In the genomic region with DNA sequence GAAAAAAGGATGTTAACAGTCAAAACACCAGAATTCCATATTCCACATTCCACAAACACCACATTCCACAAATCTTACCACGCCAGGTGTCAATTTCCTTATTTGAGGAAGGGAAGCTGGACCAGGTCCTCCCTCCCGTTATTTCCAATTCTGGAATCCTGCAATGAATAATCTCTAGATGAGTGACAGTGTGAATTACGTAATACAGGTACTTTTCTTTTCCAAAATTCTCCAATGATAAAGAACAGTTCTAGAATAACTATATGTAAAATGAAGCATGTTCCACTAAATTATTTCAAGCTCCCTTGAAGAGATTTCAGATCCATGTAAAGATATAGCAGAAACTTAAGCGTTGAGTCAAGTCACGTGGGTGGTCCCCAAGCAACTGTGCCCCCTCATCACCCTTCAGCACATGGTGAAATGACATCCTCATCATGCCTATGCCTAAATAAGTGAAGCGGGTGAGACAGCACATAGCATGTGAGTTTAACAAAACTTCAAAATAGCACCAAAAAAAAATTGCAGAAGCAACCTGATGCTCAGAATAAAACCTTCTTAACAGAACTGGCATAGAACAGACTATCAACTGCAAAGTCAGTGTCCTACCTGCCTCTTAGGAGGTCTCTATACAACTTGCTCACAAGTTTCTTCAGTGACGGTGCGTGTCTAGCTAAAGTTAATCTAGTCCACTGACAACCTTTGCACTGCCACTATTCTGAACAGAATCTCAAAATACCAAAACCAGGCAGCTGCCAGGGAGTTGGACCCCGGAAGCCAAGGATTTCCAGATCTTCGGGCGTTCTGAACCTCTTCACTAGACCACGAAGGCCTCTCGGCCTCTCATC, we compare ENCODE assay signal across 8 cellular contexts. TPM values are rescaled to one million over a fixed set of nuclear protein-coding genes. Genes with fewer than 3 reads are reported as not detected.
DNase-seq lines count a peak whose midpoint lies in the region; ATAC-seq and TF ChIP-seq lines count a peak whose summit lies in the region.

No MANE protein-coding gene starts in this region.

- DNase-seq in GM12864 (ENCODE audit: low read depth): no peak
- DNase-seq in HFF-Myc (ENCODE audit: extremely low read depth, low read depth): no peak
- DNase-seq in PC-3: peak; percentile 21
- DNase-seq in dermis blood vessel endothelial cell: peak; percentile 18
- no peak for DNase-seq in vagina (ENCODE audit: extremely low spot score in 2 of 2)
- DNase-seq in NCI-H446 treated with DMSO at 0.1 percent for 48 hours (lab: John Stamatoyannopoulos, UW): no peak
- DNase-seq in NCI-H2029 (lab: John Stamatoyannopoulos, UW): no peak

- peaks cover 32% of the 10 kb centered on the region for H3K36me3 ChIP-seq in PC-3 (ENCODE audit: low read depth, low read length)
- H3K36me3 ChIP-seq in mesodermal cell (ENCODE audit: control insufficient read depth, insufficient read depth, low read length): peaks cover 54% of the 10 kb centered on the region
- peaks cover 0 to 17% of the 10 kb centered on the region in 2 donors for H3K36me3 ChIP-seq in vagina

- CTCF ChIA-PET in PC-3 (lab: Charles Lee): no interaction called here

- 0 out of 2 replicates have a peak overlapping the region, but pooled peaks have one; percentile 21 for H3K27ac ChIP-seq in PC-3 (ENCODE audit: low read length)
- no peak overlapping the region for H3K27ac ChIP-seq in mesodermal cell (ENCODE audit: low read depth, low read length, severe bottlenecking)
- peak overlapping the region; percentile 72 for H3K27ac ChIP-seq in vagina

- peaks cover 13% of the 10 kb centered on the region for H4K20me1 ChIP-seq in PC-3 (ENCODE audit: low read length)

- H3K4me1 ChIP-seq in PC-3 (ENCODE audit: insufficient read depth, low read length) (peaks cover 20% of the 10 kb centered on the region), mesodermal cell (ENCODE audit: control insufficient read depth, insufficient read depth, low read length, poor library complexity, severe bottlenecking) (peaks cover 9% of the 10 kb centered on the region), vagina (peaks cover 12% of the 10 kb centered on the region)

- no peaks in the 10 kb centered on the region for H3K9me2 ChIP-seq in PC-3 (replicated peaks; ENCODE audit: low read length)

- POLR2A ChIA-PET in PC-3 (lab: Charles Lee; ENCODE audit: unreplicated experiment): interaction anchor here (0.6 kb wide), 2 partner anchors 108 to 238 kb away, joined by 3 to 15 read pairs; no protein-coding TSS in a partner anchor

- intact Hi-C loops in PC-3 (cut with micrococcal nuclease) (no loop called here), vagina (cut with DNase I) (no loop called here)

- WGBS in mesodermal cell (ENCODE audit: insufficient coverage in 2 of 2), 2 experiments: 16 to 27% methylated on average over 8 to 10 of the region's 13 CpGs

- peak overlapping the region; percentile 87 for H3K9ac ChIP-seq in PC-3 (ENCODE audit: low read length)

- H3K9me3 ChIP-seq in PC-3 (ENCODE audit: low read length) (no peaks in the 10 kb centered on the region), mesodermal cell (ENCODE audit: control insufficient read depth, low read length) (no peaks in the 10 kb centered on the region), vagina (no peaks in the 10 kb centered on the region)

- BruUV-seq in PC-3 (replicated peaks; lab: Mats Ljungman, UMichigan): no TSS peak

- no peaks in the 10 kb centered on the region for H3F3A ChIP-seq in PC-3 (ENCODE audit: low read length, unreplicated experiment)

- no peaks in the 10 kb centered on the region for H3K27me3 ChIP-seq in PC-3 (ENCODE audit: low read length)
- no peaks in the 10 kb centered on the region for H3K27me3 ChIP-seq in vagina

- peak; percentile 12 for ATAC-seq in PC-3

- no peak for TF ChIP-seq POLR2A in vagina (IDR thresholded peaks at IDR 0.05)

- H2AFZ ChIP-seq in PC-3 (ENCODE audit: low read length): peak overlapping the region; percentile 90

- TF ChIP-seq CTCF in GM12864 (IDR thresholded peaks at IDR 0.05; ENCODE audit: low read depth, low read length, missing control alignments) (no peak), HFF-Myc (IDR thresholded peaks at IDR 0.05; ENCODE audit: low read depth, low read length, missing control alignments) (no peak), PC-3 (conservative IDR thresholded peaks at IDR 0.05; ENCODE audit: low read depth, low read length) (no peak), vagina (IDR thresholded peaks at IDR 0.05) (no peak)

- peak overlapping the region; percentile 83 for H3K4me2 ChIP-seq in PC-3 (ENCODE audit: low read length)

- H3K79me2 ChIP-seq in PC-3 (ENCODE audit: low read length): peaks cover 44% of the 10 kb centered on the region

- H3K4me3 ChIP-seq in GM12864 (ENCODE audit: low read depth, low read length) (peak overlapping the region; percentile 99), HFF-Myc (replicated peaks; ENCODE audit: low read depth, low read length) (peak overlapping the region; percentile 90), PC-3 (ENCODE audit: low read length) (peak overlapping the region; percentile 92), mesodermal cell (ENCODE audit: extremely low read depth, insufficient read depth, low read length, poor library complexity, severe bottlenecking) (peak overlapping the region; percentile 82), vagina (peak overlapping the region; percentile 66 to 88)

RNA-seq across cellular contexts. Expression of gene NFRKB, which starts 0.9 kb away (rescaled TPM):
- 48.2 and 57.0 TPM in 2 replicates for total RNA-seq in PC-3 (2014; rRNA removed)
- 28.9 and 33.4 TPM in 2 replicates for total RNA-seq in dermis blood vessel endothelial cell
- polyA plus RNA-seq in mesodermal cell (2013, experiment 1 of 2): 25.6 TPM
- polyA plus RNA-seq in mesodermal cell (2013, experiment 2 of 2): 24.9 TPM
- total RNA-seq in vagina: 66.3 TPM

Comparison
In these comparisons a context has a peak if more than half of its experiments do, and no peak if none do; other contexts are left out.
1. DNase-seq: peak in PC-3 (single experiment) and dermis blood vessel endothelial cell (single experiment); none in GM12864 (single experiment), HFF-Myc (single experiment), vagina (0 of 2), NCI-H446 treated with DMSO at 0.1 percent for 48 hours (single experiment) and NCI-H2029 (single experiment).
2. Peak in every context shown above with its lines, with median percentiles within 50 percentile points of each other: H3K4me3 ChIP-seq.